Comparison of ENCODE assay signal across 2 cellular contexts in genomic region chr21:37546949-37547614, GRCh38.
A peak's percentile ranks its signal among the peaks of the same experiment; 100 is the strongest.
TF ChIP-seq lines count a peak whose summit lies in the region.

No MANE protein-coding gene starts in this region.

TF ChIP-seq in Ishikawa, 13 proteins besides CTCF, POLR2A, EP300 and RAD21 (continued from another document):
- TF ChIP-seq, protein P1, sequence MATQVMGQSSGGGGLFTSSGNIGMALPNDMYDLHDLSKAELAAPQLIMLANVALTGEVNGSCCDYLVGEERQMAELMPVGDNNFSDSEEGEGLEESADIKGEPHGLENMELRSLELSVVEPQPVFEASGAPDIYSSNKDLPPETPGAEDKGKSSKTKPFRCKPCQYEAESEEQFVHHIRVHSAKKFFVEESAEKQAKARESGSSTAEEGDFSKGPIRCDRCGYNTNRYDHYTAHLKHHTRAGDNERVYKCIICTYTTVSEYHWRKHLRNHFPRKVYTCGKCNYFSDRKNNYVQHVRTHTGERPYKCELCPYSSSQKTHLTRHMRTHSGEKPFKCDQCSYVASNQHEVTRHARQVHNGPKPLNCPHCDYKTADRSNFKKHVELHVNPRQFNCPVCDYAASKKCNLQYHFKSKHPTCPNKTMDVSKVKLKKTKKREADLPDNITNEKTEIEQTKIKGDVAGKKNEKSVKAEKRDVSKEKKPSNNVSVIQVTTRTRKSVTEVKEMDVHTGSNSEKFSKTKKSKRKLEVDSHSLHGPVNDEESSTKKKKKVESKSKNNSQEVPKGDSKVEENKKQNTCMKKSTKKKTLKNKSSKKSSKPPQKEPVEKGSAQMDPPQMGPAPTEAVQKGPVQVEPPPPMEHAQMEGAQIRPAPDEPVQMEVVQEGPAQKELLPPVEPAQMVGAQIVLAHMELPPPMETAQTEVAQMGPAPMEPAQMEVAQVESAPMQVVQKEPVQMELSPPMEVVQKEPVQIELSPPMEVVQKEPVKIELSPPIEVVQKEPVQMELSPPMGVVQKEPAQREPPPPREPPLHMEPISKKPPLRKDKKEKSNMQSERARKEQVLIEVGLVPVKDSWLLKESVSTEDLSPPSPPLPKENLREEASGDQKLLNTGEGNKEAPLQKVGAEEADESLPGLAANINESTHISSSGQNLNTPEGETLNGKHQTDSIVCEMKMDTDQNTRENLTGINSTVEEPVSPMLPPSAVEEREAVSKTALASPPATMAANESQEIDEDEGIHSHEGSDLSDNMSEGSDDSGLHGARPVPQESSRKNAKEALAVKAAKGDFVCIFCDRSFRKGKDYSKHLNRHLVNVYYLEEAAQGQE (IDR thresholded peaks at IDR 0.05; ENCODE audit: low read depth): no peak
- TF ChIP-seq CREB1 (IDR thresholded peaks at IDR 0.05; ENCODE audit: low read depth) (no peak), FOXM1 (IDR thresholded peaks at IDR 0.05; ENCODE audit: borderline replicate concordance, low read depth) (peak; percentile 51; the same call in 1 of the 2 replicates), YY1 (IDR thresholded peaks at IDR 0.05; ENCODE audit: low read depth) (no peak), CEBPB (IDR thresholded peaks at IDR 0.05) (peak; percentile 55; the same call in 1 of the 2 replicates), MAX (IDR thresholded peaks at IDR 0.05) (peak; percentile 72)
- TF ChIP-seq, protein P2, sequence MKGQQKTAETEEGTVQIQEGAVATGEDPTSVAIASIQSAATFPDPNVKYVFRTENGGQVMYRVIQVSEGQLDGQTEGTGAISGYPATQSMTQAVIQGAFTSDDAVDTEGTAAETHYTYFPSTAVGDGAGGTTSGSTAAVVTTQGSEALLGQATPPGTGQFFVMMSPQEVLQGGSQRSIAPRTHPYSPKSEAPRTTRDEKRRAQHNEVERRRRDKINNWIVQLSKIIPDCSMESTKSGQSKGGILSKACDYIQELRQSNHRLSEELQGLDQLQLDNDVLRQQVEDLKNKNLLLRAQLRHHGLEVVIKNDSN (IDR thresholded peaks at IDR 0.05): no peak

TF ChIP-seq in K562, 482 proteins besides CTCF, POLR2A, EP300 and RAD21 (continued from another document and continues in another):
- TF ChIP-seq CHD7 (IDR thresholded peaks at IDR 0.05; ENCODE audit: low read depth, low read length): no peak
- no peak for TF ChIP-seq POLR2H (tag; IDR thresholded peaks at IDR 0.05; ENCODE audit: low read depth)
- no peak for TF ChIP-seq ADNP (tag; IDR thresholded peaks at IDR 0.05)
- no peak for TF ChIP-seq NR1H2 (CRISPR knock-in tag; IDR thresholded peaks at IDR 0.05)
- TF ChIP-seq COPS2 (conservative IDR thresholded peaks at IDR 0.05): no peak
- TF ChIP-seq JUND (IDR thresholded peaks at IDR 0.05; ENCODE audit: borderline replicate concordance, low read depth, low read length): no peak
- 0 out of 3 replicates have a peak, but pooled peaks have one; percentile 26 for TF ChIP-seq JUND (tag; IDR thresholded peaks at IDR 0.05; ENCODE audit: borderline replicate concordance, low read depth, low read length)
- no peak for TF ChIP-seq EP400 (IDR thresholded peaks at IDR 0.05)
- no peak for TF ChIP-seq SRSF9 (IDR thresholded peaks at IDR 0.05; ENCODE audit: borderline replicate concordance, low read depth, low read length)
- TF ChIP-seq ZBTB34 (CRISPR knock-in tag; IDR thresholded peaks at IDR 0.05): no peak
- no peak for TF ChIP-seq ZNF408 (CRISPR knock-in tag; IDR thresholded peaks at IDR 0.05; ENCODE audit: low read depth)
- no peak for TF ChIP-seq GATAD2A (IDR thresholded peaks at IDR 0.05)
- TF ChIP-seq, protein P3, sequence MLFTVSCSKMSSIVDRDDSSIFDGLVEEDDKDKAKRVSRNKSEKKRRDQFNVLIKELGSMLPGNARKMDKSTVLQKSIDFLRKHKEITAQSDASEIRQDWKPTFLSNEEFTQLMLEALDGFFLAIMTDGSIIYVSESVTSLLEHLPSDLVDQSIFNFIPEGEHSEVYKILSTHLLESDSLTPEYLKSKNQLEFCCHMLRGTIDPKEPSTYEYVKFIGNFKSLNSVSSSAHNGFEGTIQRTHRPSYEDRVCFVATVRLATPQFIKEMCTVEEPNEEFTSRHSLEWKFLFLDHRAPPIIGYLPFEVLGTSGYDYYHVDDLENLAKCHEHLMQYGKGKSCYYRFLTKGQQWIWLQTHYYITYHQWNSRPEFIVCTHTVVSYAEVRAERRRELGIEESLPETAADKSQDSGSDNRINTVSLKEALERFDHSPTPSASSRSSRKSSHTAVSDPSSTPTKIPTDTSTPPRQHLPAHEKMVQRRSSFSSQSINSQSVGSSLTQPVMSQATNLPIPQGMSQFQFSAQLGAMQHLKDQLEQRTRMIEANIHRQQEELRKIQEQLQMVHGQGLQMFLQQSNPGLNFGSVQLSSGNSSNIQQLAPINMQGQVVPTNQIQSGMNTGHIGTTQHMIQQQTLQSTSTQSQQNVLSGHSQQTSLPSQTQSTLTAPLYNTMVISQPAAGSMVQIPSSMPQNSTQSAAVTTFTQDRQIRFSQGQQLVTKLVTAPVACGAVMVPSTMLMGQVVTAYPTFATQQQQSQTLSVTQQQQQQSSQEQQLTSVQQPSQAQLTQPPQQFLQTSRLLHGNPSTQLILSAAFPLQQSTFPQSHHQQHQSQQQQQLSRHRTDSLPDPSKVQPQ (CRISPR knock-in tag; IDR thresholded peaks at IDR 0.05; ENCODE audit: borderline replicate concordance): no peak
- TF ChIP-seq, protein P4, sequence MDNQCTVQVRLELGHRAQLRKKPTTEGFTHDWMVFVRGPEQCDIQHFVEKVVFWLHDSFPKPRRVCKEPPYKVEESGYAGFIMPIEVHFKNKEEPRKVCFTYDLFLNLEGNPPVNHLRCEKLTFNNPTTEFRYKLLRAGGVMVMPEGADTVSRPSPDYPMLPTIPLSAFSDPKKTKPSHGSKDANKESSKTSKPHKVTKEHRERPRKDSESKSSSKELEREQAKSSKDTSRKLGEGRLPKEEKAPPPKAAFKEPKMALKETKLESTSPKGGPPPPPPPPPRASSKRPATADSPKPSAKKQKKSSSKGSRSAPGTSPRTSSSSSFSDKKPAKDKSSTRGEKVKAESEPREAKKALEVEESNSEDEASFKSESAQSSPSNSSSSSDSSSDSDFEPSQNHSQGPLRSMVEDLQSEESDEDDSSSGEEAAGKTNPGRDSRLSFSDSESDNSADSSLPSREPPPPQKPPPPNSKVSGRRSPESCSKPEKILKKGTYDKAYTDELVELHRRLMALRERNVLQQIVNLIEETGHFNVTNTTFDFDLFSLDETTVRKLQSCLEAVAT (IDR thresholded peaks at IDR 0.05): peak in 1 of 2 experiments; percentile 32; a peak in 1 of 4 replicates
- TF ChIP-seq, protein P5, sequence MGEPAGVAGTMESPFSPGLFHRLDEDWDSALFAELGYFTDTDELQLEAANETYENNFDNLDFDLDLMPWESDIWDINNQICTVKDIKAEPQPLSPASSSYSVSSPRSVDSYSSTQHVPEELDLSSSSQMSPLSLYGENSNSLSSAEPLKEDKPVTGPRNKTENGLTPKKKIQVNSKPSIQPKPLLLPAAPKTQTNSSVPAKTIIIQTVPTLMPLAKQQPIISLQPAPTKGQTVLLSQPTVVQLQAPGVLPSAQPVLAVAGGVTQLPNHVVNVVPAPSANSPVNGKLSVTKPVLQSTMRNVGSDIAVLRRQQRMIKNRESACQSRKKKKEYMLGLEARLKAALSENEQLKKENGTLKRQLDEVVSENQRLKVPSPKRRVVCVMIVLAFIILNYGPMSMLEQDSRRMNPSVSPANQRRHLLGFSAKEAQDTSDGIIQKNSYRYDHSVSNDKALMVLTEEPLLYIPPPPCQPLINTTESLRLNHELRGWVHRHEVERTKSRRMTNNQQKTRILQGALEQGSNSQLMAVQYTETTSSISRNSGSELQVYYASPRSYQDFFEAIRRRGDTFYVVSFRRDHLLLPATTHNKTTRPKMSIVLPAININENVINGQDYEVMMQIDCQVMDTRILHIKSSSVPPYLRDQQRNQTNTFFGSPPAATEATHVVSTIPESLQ (CRISPR knock-in tag; IDR thresholded peaks at IDR 0.05): no peak
- no peak for TF ChIP-seq HMG20B (CRISPR knock-in tag; IDR thresholded peaks at IDR 0.05)
- no peak for TF ChIP-seq FUS (optimal IDR thresholded peaks at IDR 0.05; ENCODE audit: low read depth, low read length)
- no peak for TF ChIP-seq ZNF174 (CRISPR knock-in tag; IDR thresholded peaks at IDR 0.05)
- no peak for TF ChIP-seq MTA2 (IDR thresholded peaks at IDR 0.05; ENCODE audit: low read depth)
- TF ChIP-seq BHLHE40 (IDR thresholded peaks at IDR 0.05; ENCODE audit: low read length): 0 out of 2 replicates have a peak, but pooled peaks have one; percentile 31
- no peak for TF ChIP-seq ATF7 (IDR thresholded peaks at IDR 0.05)
- 0 out of 2 replicates have a peak, but pooled peaks have one; percentile 2 for TF ChIP-seq TFAP4 (CRISPR knock-in tag; IDR thresholded peaks at IDR 0.05; ENCODE audit: borderline replicate concordance)
